8 cellular contexts compared by ENCODE assay signal in the genomic region with DNA sequence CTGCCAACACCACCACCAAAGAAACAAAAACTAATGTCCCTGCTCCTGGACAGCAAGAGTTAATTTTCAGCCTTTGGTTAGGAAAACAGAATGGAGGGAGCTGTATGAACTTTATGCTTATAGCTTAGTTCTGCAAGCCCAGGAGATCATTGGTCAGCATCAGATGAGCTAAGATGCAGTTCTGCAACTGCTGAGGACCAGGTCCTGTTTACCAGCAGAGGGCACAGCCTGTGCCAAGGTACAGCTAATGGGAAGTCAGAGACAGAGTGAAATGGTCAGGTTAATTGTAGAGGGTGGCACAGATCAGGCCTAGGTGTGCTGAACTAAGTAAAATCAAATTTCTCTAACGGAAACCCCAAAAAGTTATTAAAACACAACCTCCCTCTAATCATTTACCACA.
A peak's percentile ranks its signal among the peaks of the same experiment; 100 is the strongest.
DNase-seq lines count a peak whose midpoint lies in the region; ATAC-seq and TF ChIP-seq lines count a peak whose summit lies in the region.

No MANE protein-coding gene starts in this region.

- DNase-seq in DMS153 (lab: John Stamatoyannopoulos, UW) (peak; percentile 31), left kidney (ENCODE audit: low read depth, low spot score) (peak; percentile 57), NOMO-1 treated with dmso at 0.1 percent for 144 hours (lab: John Stamatoyannopoulos, UW; ENCODE audit: unreplicated experiment) (no peak), MV-4-11 (lab: John Stamatoyannopoulos, UW) (no peak), COLO829 (ENCODE audit: low spot score) (no peak)
- no peak for DNase-seq in activated T-helper 2 cell treated with anti-CD3 and anti-CD28 coated beads, Interferon-gamma antibody, Interleukin-2, Interleukin-4, amounts not matched to agents 10 μg/mL and 5 μg/mL and 100 μg/mL, durations not matched to agents 14 hours and 24 hours and 36 hours (ENCODE audit: low spot score)

- no peak overlapping the region for H3K27ac Mint-ChIP-seq in activated T-helper 2 cell treated with anti-CD3 and anti-CD28 coated beads, Interferon-gamma antibody, Interleukin-2, Interleukin-4, amounts not matched to agents 10 μg/mL and 5 μg/mL and 100 μg/mL, durations not matched to agents 14 hours and 24 hours and 36 hours

- TF ChIP-seq CTCF in HEK293 (tag by site-specific recombination; IDR thresholded peaks at IDR 0.05), result peak; percentile 70

- intact Hi-C loops in activated T-helper 2 cell treated with anti-CD3 and anti-CD28 coated beads, Interferon-gamma antibody, Interleukin-2, Interleukin-4, amounts not matched to agents 10 μg/mL and 5 μg/mL and 100 μg/mL, durations not matched to agents 14 hours and 24 hours and 36 hours (cut with micrococcal nuclease), result no loop called here

- peak; percentile 88 for ATAC-seq in SK-N-SH treated with all-trans-retinoic acid at 6 μM for 48 hours

- POLR2A ChIA-PET in HEK293 (lab: Yijun Ruan, JAX), result no interaction called here

- no peaks in the 10 kb centered on the region for H3K4me1 ChIP-seq in HEK293 (ENCODE audit: control insufficient read depth, insufficient read depth, low read length)

- H3K4me1 Mint-ChIP-seq in activated T-helper 2 cell treated with anti-CD3 and anti-CD28 coated beads, Interferon-gamma antibody, Interleukin-2, Interleukin-4, amounts not matched to agents 10 μg/mL and 5 μg/mL and 100 μg/mL, durations not matched to agents 14 hours and 24 hours and 36 hours (ENCODE audit: low read depth), result no peaks in the 10 kb centered on the region

- no peak overlapping the region for H3K4me3 ChIP-seq in HEK293 (ENCODE audit: low read depth, low read length)

- H3K9me3 ChIP-seq in HEK293 (ENCODE audit: control insufficient read depth, insufficient read depth, low read depth, low read length), result no peaks in the 10 kb centered on the region

- H3K36me3 Mint-ChIP-seq in activated T-helper 2 cell treated with anti-CD3 and anti-CD28 coated beads, Interferon-gamma antibody, Interleukin-2, Interleukin-4, amounts not matched to agents 10 μg/mL and 5 μg/mL and 100 μg/mL, durations not matched to agents 14 hours and 24 hours and 36 hours (ENCODE audit: low read depth), result no peaks in the 10 kb centered on the region

- H3K4me3 Mint-ChIP-seq in activated T-helper 2 cell treated with anti-CD3 and anti-CD28 coated beads, Interferon-gamma antibody, Interleukin-2, Interleukin-4, amounts not matched to agents 10 μg/mL and 5 μg/mL and 100 μg/mL, durations not matched to agents 14 hours and 24 hours and 36 hours (ENCODE audit: low read depth), result no peak overlapping the region

- no peaks in the 10 kb centered on the region for H3K9me3 Mint-ChIP-seq in activated T-helper 2 cell treated with anti-CD3 and anti-CD28 coated beads, Interferon-gamma antibody, Interleukin-2, Interleukin-4, amounts not matched to agents 10 μg/mL and 5 μg/mL and 100 μg/mL, durations not matched to agents 14 hours and 24 hours and 36 hours

- H3K27me3 Mint-ChIP-seq in activated T-helper 2 cell treated with anti-CD3 and anti-CD28 coated beads, Interferon-gamma antibody, Interleukin-2, Interleukin-4, amounts not matched to agents 10 μg/mL and 5 μg/mL and 100 μg/mL, durations not matched to agents 14 hours and 24 hours and 36 hours (ENCODE audit: low read depth), result peaks cover 3% of the 10 kb centered on the region

- H3K27ac ChIP-seq in HEK293 (ENCODE audit: extremely low read depth, low read depth, low read length), result no peak overlapping the region

- CTCF ChIA-PET in HEK293 (lab: Yijun Ruan, JAX), result interaction anchor here (0.7 to 2.0 kb wide), 7 partner anchors 14 to 312 kb away, joined by 3 to 8 read pairs (median 4); no protein-coding TSS in a partner anchor

- no peaks in the 10 kb centered on the region for H3K36me3 ChIP-seq in HEK293 (ENCODE audit: control insufficient read depth in 2 of 2, insufficient read depth in 1 of 2, low read length in 2 of 2)

TF ChIP-seq in HEK293, 187 proteins besides CTCF, POLR2A, EP300 and RAD21:
- TF ChIP-seq ZNF10 (tag by site-specific recombination; IDR thresholded peaks at IDR 0.05) (peak; percentile 93), GLIS1 (tag by site-specific recombination; IDR thresholded peaks at IDR 0.05) (no peak)

TF ChIP-seq in SK-N-SH treated with all-trans-retinoic acid at 6 μM for 48 hours, 23 proteins besides CTCF, POLR2A, EP300 and RAD21:
- TF ChIP-seq ZNF8 (CRISPR knock-in tag; IDR thresholded peaks at IDR 0.05) (no peak), ESRRG (CRISPR knock-in tag; IDR thresholded peaks at IDR 0.05) (no peak), ZNF70 (CRISPR knock-in tag; IDR thresholded peaks at IDR 0.05) (no peak), ZFP30 (CRISPR knock-in tag; IDR thresholded peaks at IDR 0.05) (no peak), GLIS3 (CRISPR knock-in tag; IDR thresholded peaks at IDR 0.05) (no peak), ZFP3 (CRISPR knock-in tag; IDR thresholded peaks at IDR 0.05) (no peak), ZNF565 (CRISPR knock-in tag; conservative IDR thresholded peaks at IDR 0.05; ENCODE audit: low read depth) (no peak), ARNTL (CRISPR knock-in tag; IDR thresholded peaks at IDR 0.05; ENCODE audit: borderline replicate concordance, low read depth) (no peak), RARB (CRISPR knock-in tag; IDR thresholded peaks at IDR 0.05) (no peak), PPARA (CRISPR knock-in tag; IDR thresholded peaks at IDR 0.05; ENCODE audit: borderline replicate concordance) (no peak)
- TF ChIP-seq, protein P1, sequence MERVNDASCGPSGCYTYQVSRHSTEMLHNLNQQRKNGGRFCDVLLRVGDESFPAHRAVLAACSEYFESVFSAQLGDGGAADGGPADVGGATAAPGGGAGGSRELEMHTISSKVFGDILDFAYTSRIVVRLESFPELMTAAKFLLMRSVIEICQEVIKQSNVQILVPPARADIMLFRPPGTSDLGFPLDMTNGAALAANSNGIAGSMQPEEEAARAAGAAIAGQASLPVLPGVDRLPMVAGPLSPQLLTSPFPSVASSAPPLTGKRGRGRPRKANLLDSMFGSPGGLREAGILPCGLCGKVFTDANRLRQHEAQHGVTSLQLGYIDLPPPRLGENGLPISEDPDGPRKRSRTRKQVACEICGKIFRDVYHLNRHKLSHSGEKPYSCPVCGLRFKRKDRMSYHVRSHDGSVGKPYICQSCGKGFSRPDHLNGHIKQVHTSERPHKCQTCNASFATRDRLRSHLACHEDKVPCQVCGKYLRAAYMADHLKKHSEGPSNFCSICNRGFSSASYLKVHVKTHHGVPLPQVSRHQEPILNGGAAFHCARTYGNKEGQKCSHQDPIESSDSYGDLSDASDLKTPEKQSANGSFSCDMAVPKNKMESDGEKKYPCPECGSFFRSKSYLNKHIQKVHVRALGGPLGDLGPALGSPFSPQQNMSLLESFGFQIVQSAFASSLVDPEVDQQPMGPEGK (CRISPR knock-in tag; IDR thresholded peaks at IDR 0.05; ENCODE audit: borderline replicate concordance), result no peak
- TF ChIP-seq, protein P2, sequence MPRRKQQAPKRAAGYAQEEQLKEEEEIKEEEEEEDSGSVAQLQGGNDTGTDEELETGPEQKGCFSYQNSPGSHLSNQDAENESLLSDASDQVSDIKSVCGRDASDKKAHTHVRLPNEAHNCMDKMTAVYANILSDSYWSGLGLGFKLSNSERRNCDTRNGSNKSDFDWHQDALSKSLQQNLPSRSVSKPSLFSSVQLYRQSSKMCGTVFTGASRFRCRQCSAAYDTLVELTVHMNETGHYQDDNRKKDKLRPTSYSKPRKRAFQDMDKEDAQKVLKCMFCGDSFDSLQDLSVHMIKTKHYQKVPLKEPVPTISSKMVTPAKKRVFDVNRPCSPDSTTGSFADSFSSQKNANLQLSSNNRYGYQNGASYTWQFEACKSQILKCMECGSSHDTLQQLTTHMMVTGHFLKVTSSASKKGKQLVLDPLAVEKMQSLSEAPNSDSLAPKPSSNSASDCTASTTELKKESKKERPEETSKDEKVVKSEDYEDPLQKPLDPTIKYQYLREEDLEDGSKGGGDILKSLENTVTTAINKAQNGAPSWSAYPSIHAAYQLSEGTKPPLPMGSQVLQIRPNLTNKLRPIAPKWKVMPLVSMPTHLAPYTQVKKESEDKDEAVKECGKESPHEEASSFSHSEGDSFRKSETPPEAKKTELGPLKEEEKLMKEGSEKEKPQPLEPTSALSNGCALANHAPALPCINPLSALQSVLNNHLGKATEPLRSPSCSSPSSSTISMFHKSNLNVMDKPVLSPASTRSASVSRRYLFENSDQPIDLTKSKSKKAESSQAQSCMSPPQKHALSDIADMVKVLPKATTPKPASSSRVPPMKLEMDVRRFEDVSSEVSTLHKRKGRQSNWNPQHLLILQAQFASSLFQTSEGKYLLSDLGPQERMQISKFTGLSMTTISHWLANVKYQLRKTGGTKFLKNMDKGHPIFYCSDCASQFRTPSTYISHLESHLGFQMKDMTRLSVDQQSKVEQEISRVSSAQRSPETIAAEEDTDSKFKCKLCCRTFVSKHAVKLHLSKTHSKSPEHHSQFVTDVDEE (CRISPR knock-in tag; IDR thresholded peaks at IDR 0.05), result no peak
- TF ChIP-seq, protein P3, sequence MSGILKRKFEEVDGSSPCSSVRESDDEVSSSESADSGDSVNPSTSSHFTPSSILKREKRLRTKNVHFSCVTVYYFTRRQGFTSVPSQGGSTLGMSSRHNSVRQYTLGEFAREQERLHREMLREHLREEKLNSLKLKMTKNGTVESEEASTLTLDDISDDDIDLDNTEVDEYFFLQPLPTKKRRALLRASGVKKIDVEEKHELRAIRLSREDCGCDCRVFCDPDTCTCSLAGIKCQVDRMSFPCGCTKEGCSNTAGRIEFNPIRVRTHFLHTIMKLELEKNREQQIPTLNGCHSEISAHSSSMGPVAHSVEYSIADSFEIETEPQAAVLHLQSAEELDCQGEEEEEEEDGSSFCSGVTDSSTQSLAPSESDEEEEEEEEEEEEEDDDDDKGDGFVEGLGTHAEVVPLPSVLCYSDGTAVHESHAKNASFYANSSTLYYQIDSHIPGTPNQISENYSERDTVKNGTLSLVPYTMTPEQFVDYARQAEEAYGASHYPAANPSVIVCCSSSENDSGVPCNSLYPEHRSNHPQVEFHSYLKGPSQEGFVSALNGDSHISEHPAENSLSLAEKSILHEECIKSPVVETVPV (CRISPR knock-in tag; IDR thresholded peaks at IDR 0.05), result no peak
- TF ChIP-seq, protein P4, sequence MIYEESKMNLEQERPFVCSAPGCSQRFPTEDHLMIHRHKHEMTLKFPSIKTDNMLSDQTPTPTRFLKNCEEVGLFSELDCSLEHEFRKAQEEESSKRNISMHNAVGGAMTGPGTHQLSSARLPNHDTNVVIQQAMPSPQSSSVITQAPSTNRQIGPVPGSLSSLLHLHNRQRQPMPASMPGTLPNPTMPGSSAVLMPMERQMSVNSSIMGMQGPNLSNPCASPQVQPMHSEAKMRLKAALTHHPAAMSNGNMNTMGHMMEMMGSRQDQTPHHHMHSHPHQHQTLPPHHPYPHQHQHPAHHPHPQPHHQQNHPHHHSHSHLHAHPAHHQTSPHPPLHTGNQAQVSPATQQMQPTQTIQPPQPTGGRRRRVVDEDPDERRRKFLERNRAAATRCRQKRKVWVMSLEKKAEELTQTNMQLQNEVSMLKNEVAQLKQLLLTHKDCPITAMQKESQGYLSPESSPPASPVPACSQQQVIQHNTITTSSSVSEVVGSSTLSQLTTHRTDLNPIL (CRISPR knock-in tag; IDR thresholded peaks at IDR 0.05; ENCODE audit: low read depth), result no peak

Comparison
In these comparisons a context has a peak if more than half of its experiments do, and no peak if none do; other contexts are left out.
1. DNase-seq: peak in DMS153 (single experiment) and left kidney (single experiment); none in NOMO-1 treated with dmso at 0.1 percent for 144 hours (single experiment), MV-4-11 (single experiment), COLO829 (single experiment) and activated T-helper 2 cell treated with anti-CD3 and anti-CD28 coated beads, Interferon-gamma antibody, Interleukin-2, Interleukin-4, amounts not matched to agents 10 μg/mL and 5 μg/mL and 100 μg/mL, durations not matched to agents 14 hours and 24 hours and 36 hours (single experiment).